ENCODE assay signal across 18 cellular contexts in the genomic region with DNA sequence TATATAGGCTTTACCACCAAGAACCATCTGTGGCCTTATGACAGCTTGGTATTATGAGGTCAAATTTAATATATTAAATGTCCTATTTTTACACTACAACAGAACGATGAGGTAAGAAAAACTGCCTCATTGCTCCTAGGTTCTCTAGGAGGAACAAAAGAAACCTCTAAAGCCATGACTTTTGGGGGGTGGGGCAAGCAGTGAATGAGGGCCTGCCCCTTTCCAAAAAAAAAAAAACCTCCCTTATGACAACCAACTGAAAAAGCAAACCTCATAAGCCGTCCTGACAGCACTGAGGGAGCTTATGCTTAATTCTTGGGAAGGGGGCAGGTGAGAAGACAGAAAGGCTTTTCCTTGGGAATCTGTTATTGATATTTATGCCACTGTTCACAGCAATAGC.
"Had no signal": no experiment of that assay in that cellular context is flagged by ENCODE, and none has a peak within 500 bp of the region (broad histone marks: within the 10 kb centered on the region; RNA-seq: fewer than 3 reads in every experiment).

No MANE protein-coding gene starts in this region.

- H3K27me3 Mint-ChIP-seq: activated CD4-positive, alpha-beta T cell treated with anti-CD3 and anti-CD28 coated beads, Interleukin-2, amount 10 ng/mL, durations not matched to agents 24 days and 14 days; activated naive CD8-positive, alpha-beta T cell treated with anti-CD3 and anti-CD28 coated beads, Interleukin-2, amount 10 ng/mL, durations not matched to agents 7 days and 5 days had no signal

- H3K36me3 ChIP-seq: colonic mucosa, right lobe of liver had no signal

- H3K9me3 ChIP-seq: colonic mucosa, heart left ventricle, right lobe of liver, thyroid gland had no signal

- DNase-seq: activated CD4-positive, alpha-beta T cell treated with anti-CD3 and anti-CD28 coated beads, Interleukin-2, amount 10 ng/mL, durations not matched to agents 24 days and 14 days; activated naive CD4-positive, alpha-beta T cell treated with Interleukin-2 at 50 U/mL for 16 hours; activated naive CD8-positive, alpha-beta T cell treated with anti-CD3 and anti-CD28 coated beads, Interleukin-2, amount 10 ng/mL, durations not matched to agents 7 days and 5 days; activated T-cell treated with anti-CD3 and anti-CD28 coated beads, Interleukin-2, amount 50 U/mL, for 4 hours; amniotic stem cell; colonic mucosa; left ventricle myocardium superior; mammary epithelial cell; posterior cingulate gyrus; right lobe of liver; stimulated activated CD4-positive, alpha-beta T cell treated with anti-CD3 and anti-CD28 coated beads, Interleukin-2, amount 100 ng/mL, for 48 hours; stimulated activated CD8-positive, alpha-beta memory T cell treated with anti-CD3 and anti-CD28 coated beads, Interleukin-4, amount 100 ng/mL, for 48 hours; stimulated activated naive CD4-positive, alpha-beta T cell treated with Interleukin-2 at 50 U/mL for 16 hours; SW 1271; thyroid gland had no signal

- H3K27me3 ChIP-seq: colonic mucosa, heart left ventricle, right lobe of liver, thyroid gland had no signal

- H3K4me3 ChIP-seq: colonic mucosa, heart left ventricle, right lobe of liver, thyroid gland had no signal

- H3K27ac Mint-ChIP-seq: activated naive CD8-positive, alpha-beta T cell treated with anti-CD3 and anti-CD28 coated beads, Interleukin-2, amount 10 ng/mL, durations not matched to agents 7 days and 5 days had no signal

- H3K4me3 Mint-ChIP-seq: activated CD4-positive, alpha-beta T cell treated with anti-CD3 and anti-CD28 coated beads, Interleukin-2, amount 10 ng/mL, durations not matched to agents 24 days and 14 days; activated naive CD8-positive, alpha-beta T cell treated with anti-CD3 and anti-CD28 coated beads, Interleukin-2, amount 10 ng/mL, durations not matched to agents 7 days and 5 days; activated T-cell treated with anti-CD3 and anti-CD28 coated beads, Interleukin-2, amount 50 U/mL, for 4 hours; neural crest cell had no signal

- ATAC-seq: right lobe of liver had no signal

- H3K4me1 ChIP-seq: colonic mucosa, thyroid gland had no signal

- H3K9me3 Mint-ChIP-seq: activated CD4-positive, alpha-beta T cell treated with anti-CD3 and anti-CD28 coated beads, Interleukin-2, amount 10 ng/mL, durations not matched to agents 24 days and 14 days; activated naive CD8-positive, alpha-beta T cell treated with anti-CD3 and anti-CD28 coated beads, Interleukin-2, amount 10 ng/mL, durations not matched to agents 7 days and 5 days; activated T-cell treated with anti-CD3 and anti-CD28 coated beads, Interleukin-2, amount 50 U/mL, for 4 hours; neural crest cell had no signal

- H3K27ac ChIP-seq: colonic mucosa, epithelial cell of prostate, right lobe of liver, thyroid gland had no signal
